ENCODE assay signal across 12 cellular contexts in the genomic region with DNA sequence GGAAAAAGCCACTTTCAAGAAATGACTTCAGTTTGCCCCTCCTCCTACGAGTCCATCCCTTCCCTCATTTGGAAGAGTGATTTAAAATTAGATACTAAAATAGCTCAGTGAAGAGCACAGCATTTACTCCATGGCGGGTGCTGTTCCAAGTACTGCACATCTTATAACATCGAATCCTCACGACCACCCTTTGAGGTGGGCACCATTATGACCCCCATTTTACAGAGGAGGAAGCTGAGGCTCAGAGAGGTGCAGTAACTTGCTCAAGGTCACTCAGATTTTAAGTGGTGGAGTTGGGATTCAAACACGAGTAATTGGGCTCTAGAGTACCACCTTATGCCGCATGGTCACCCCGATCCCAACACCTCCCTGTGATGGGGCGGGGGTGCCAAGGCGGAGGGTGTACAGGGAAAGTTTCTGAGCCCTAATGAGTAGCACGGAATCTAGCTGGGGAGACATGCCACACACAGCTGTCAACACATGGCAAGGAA. TPM values are rescaled to one million over a fixed set of nuclear protein-coding genes. Genes with fewer than 3 reads are reported as not detected.
DNase-seq lines count a peak whose midpoint lies in the region; ATAC-seq and TF ChIP-seq lines count a peak whose summit lies in the region.
"Had no signal": no experiment of that assay in that cellular context is flagged by ENCODE, and none has a peak within 500 bp of the region (broad histone marks: within the 10 kb centered on the region; RNA-seq: fewer than 3 reads in every experiment).

No MANE protein-coding gene starts in this region.

- H2AK5ac ChIP-seq in H9 (ENCODE audit: insufficient read length, low read length): no peak overlapping the region

- POLR2A ChIA-PET in WTC11 (lab: Charles Lee): no interaction called here

- H3K27ac Mint-ChIP-seq in H9 (no peak overlapping the region; a peak in 1 of 7 replicates), WTC11 (no peak overlapping the region), glutamatergic neuron (ENCODE audit: unreplicated experiment) (peak overlapping the region; percentile 66)

- H4K20me1 ChIP-seq in H9 (ENCODE audit: control insufficient read depth, insufficient read depth, insufficient read length): no peaks in the 10 kb centered on the region

- no peak overlapping the region for H3K18ac ChIP-seq in H9 (ENCODE audit: insufficient read length, low read depth, low read length)

- no peak overlapping the region for H3T11ph ChIP-seq in H9 (ENCODE audit: low read length)

- no peak overlapping the region for H2BK20ac ChIP-seq in H9 (ENCODE audit: low read depth, low read length, poor library complexity, severe bottlenecking)

- H3K23ac ChIP-seq in H9 (ENCODE audit: insufficient read length, low read depth, low read length): no peak overlapping the region

- H3K36me3 ChIP-seq in skeletal muscle tissue (ENCODE audit: control insufficient read depth in 3 of 3, insufficient read depth in 3 of 3, low read length in 3 of 3): no peaks in the 10 kb centered on the region

- H3K9me3 Mint-ChIP-seq in H9 (no peaks in the 10 kb centered on the region; a peak in 1 of 5 replicates), WTC11 (no peaks in the 10 kb centered on the region), glutamatergic neuron (ENCODE audit: unreplicated experiment) (peaks cover 24% of the 10 kb centered on the region)

- TF ChIP-seq CTCF in H9 (conservative IDR thresholded peaks at IDR 0.05) (no peak), WTC11 (IDR thresholded peaks at IDR 0.05) (no peak), glutamatergic neuron (IDR thresholded peaks at IDR 0.05; ENCODE audit: partially characterized antibody, unreplicated experiment) (no peak)

- no peak overlapping the region for H3K14ac ChIP-seq in H9 (ENCODE audit: insufficient read depth, low read length)

- no peak overlapping the region for H3K4me2 ChIP-seq in H9 (ENCODE audit: insufficient read depth, insufficient read length, low read length)

- no peak overlapping the region for H3K4ac ChIP-seq in H9 (ENCODE audit: low read depth, low read length)

- H2AFZ ChIP-seq in H9 (ENCODE audit: low read length): no peak overlapping the region

- H2BK120ac ChIP-seq in H9 (ENCODE audit: low read depth, low read length, poor library complexity, severe bottlenecking): no peak overlapping the region

- H3K23me2 ChIP-seq in H9 (ENCODE audit: insufficient read length, low read depth, low read length, poor library complexity, severe bottlenecking): no peaks in the 10 kb centered on the region

- DNase-seq in H9 (no peak), WTC11 (ENCODE audit: low spot score) (no peak), glutamatergic neuron (no peak), NCI-H774 (lab: John Stamatoyannopoulos, UW) (no peak), nucleus accumbens (lab: John Stamatoyannopoulos, UW) (no peak)
- no peak for DNase-seq in activated effector memory CD4-positive, alpha-beta T cell treated with anti-CD3 and anti-CD28 coated beads, Interleukin-2, amount 50 U/mL, for 16 hours
- DNase-seq: EL, NCI-H446 treated with DMSO at 0.1 percent for 48 hours had no signal

- no peak overlapping the region for H4K91ac ChIP-seq in H9 (ENCODE audit: insufficient read length, low read depth, low read length)

- CTCF ChIA-PET in WTC11 (lab: Charles Lee): interaction anchor here (0.9 to 2.6 kb wide), 10 partner anchors 10 to 227 kb away, joined by 3 to 12 read pairs (median 5); partner anchors contain the start of genes CRIP3 and DNPH1

- no peak overlapping the region for H3K9ac ChIP-seq in H9 (ENCODE audit: extremely low read depth, insufficient read length, low read length)
- H3K9ac ChIP-seq in skeletal muscle tissue (ENCODE audit: low read depth in 1 of 3, low read length in 3 of 3): peak overlapping the region in 1 of 3 donors; percentile 33

- H3K56ac ChIP-seq in H9 (ENCODE audit: insufficient read length, low read depth, low read length): no peak overlapping the region

- no peak overlapping the region for H2BK15ac ChIP-seq in H9 (ENCODE audit: low read depth, low read length)

- H3K27me3 Mint-ChIP-seq in H9 (ENCODE audit: low read depth) (peaks cover 58% of the 10 kb centered on the region), WTC11 (ENCODE audit: low read depth) (peaks cover 61% of the 10 kb centered on the region), glutamatergic neuron (ENCODE audit: unreplicated experiment) (peaks cover 19% of the 10 kb centered on the region)

- H3K79me2 ChIP-seq in H9 (ENCODE audit: insufficient read depth, low read length): no peaks in the 10 kb centered on the region

- H3K4me1 Mint-ChIP-seq in H9: peaks cover 24 to 40% of the 10 kb centered on the region in 2 experiments
- H3K4me1 Mint-ChIP-seq in WTC11: peaks cover 34% of the 10 kb centered on the region
- H3K4me1 Mint-ChIP-seq in glutamatergic neuron (ENCODE audit: low read depth, unreplicated experiment): peaks cover 27% of the 10 kb centered on the region

- H2BK12ac ChIP-seq in H9 (ENCODE audit: insufficient read length, low read depth, low read length): no peak overlapping the region

- no peak overlapping the region for H2BK5ac ChIP-seq in H9 (ENCODE audit: insufficient read length, low read length)

- no peak overlapping the region for H4K5ac ChIP-seq in H9 (ENCODE audit: insufficient read length, low read depth, low read length)

- peaks cover 10% of the 10 kb centered on the region; the same call in 1 of the 2 replicates for H3K4me1 ChIP-seq in H9 (ENCODE audit: insufficient read depth, low read length)
- H3K4me1 ChIP-seq in skeletal muscle tissue (ENCODE audit: control insufficient read depth in 3 of 3, insufficient read depth in 3 of 3, low read length in 3 of 3): peaks cover 5 to 23% (median 10%) of the 10 kb centered on the region in 3 donors

- H3K27me3 ChIP-seq in H9 (ENCODE audit: insufficient read depth, low read length) (peaks cover 12% of the 10 kb centered on the region), skeletal muscle tissue (ENCODE audit: control insufficient read depth in 3 of 3, insufficient read depth in 3 of 3, low read length in 3 of 3) (peaks cover 9 to 42% (median 16%) of the 10 kb centered on the region in 3 donors)

- no peak for ATAC-seq in WTC11
- ATAC-seq in GM18870 (IDR thresholded peaks at IDR 0.05; ENCODE audit: unreplicated experiment): no peak

- H3K27ac ChIP-seq in H9 (ENCODE audit: insufficient read length, low read depth, low read length) (no peak overlapping the region), skeletal muscle tissue (ENCODE audit: low read depth, low read length) (peak overlapping the region; percentile 62)

- no CpG with 5 or more reads among the region's 10 CpGs for WGBS in H9 (ENCODE audit: extremely low coverage, insufficient read length, low lambda C conversion rate)

- H3K9me3 ChIP-seq in H9 (ENCODE audit: control insufficient read depth, low read depth, low read length) (no peaks in the 10 kb centered on the region), skeletal muscle tissue (ENCODE audit: control insufficient read depth in 3 of 3, low read length in 3 of 3) (no peaks in the 10 kb centered on the region)

- H4K8ac ChIP-seq in H9 (replicated peaks; ENCODE audit: insufficient read length, low read depth, low read length): no peak overlapping the region

- H3K4me3 Mint-ChIP-seq in H9: peak overlapping the region; percentile 34 to 56; a peak in 3 of 5 replicates
- H3K4me3 Mint-ChIP-seq in WTC11: peak overlapping the region; percentile 59
- H3K4me3 Mint-ChIP-seq in glutamatergic neuron (ENCODE audit: unreplicated experiment): no peak overlapping the region

- no peaks in the 10 kb centered on the region for H3K79me1 ChIP-seq in H9 (ENCODE audit: insufficient read depth, low read depth, low read length, poor library complexity, severe bottlenecking)

- peak overlapping the region; percentile 46 to 59 (median 52) for H3K4me3 ChIP-seq in skeletal muscle tissue (ENCODE audit: low read length in 3 of 3)

- H3K36me3 Mint-ChIP-seq in H9 (ENCODE audit: insufficient read depth in 1 of 3, low read depth in 3 of 3): no peaks in the 10 kb centered on the region; a peak in 1 of 7 replicates
- H3K36me3 Mint-ChIP-seq in WTC11: no peaks in the 10 kb centered on the region
- H3K36me3 Mint-ChIP-seq in glutamatergic neuron (ENCODE audit: unreplicated experiment): no peaks in the 10 kb centered on the region

TF ChIP-seq in WTC11, 78 proteins besides CTCF, POLR2A, EP300 and RAD21:
- TF ChIP-seq MLX (CRISPR knock-in tag; IDR thresholded peaks at IDR 0.05): 0 out of 2 replicates have a peak, but pooled peaks have one; percentile 41
- no peak for TF ChIP-seq ATF1 (CRISPR knock-in tag; IDR thresholded peaks at IDR 0.05)
- TF ChIP-seq GRHL2 (CRISPR knock-in tag; IDR thresholded peaks at IDR 0.05; ENCODE audit: insufficient replicate concordance, severe bottlenecking): no peak
- TF ChIP-seq ZNF396 (CRISPR knock-in tag; IDR thresholded peaks at IDR 0.05; ENCODE audit: borderline replicate concordance): no peak
- no peak for TF ChIP-seq NFE2L1 (CRISPR knock-in tag; IDR thresholded peaks at IDR 0.05)

RNA-seq across cellular contexts. Expression of gene TTBK1, which starts 25.5 kb away (rescaled TPM):
- total RNA-seq in H9 (2021) (1.3 and 1.6 TPM in 2 replicates), WTC11 (2021) (0.66 to 0.78 TPM (median 0.68 TPM) in 3 replicates), glutamatergic neuron (ENCODE audit: unreplicated experiment) (47.3 TPM), skeletal muscle tissue (not detected)

RNA-seq across cellular contexts. Expression of gene SLC22A7, which starts 29.2 kb away (rescaled TPM):
- total RNA-seq in H9 (2021): not detected in 2 replicates
- total RNA-seq in WTC11 (2021): not detected in 3 replicates
- 0.34 TPM for total RNA-seq in glutamatergic neuron (ENCODE audit: unreplicated experiment)
- not detected for total RNA-seq in skeletal muscle tissue
- total RNA-seq: mononuclear cell; T-helper 2 cell treated with Interferon-gamma antibody and Interleukin-4, amounts not matched to agents 100 ng/mL and 5 ng/mL, for 36 hours had no signal

RNA-seq across cellular contexts. Expression of gene DNPH1, which starts 39.5 kb away (rescaled TPM):
- total RNA-seq in H9 (2021): 47.0 and 56.2 TPM in 2 replicates
- total RNA-seq in WTC11 (2021): 48.4 to 56.4 TPM (median 55.4 TPM) in 3 replicates
- total RNA-seq in glutamatergic neuron (ENCODE audit: unreplicated experiment): 3.5 TPM
- total RNA-seq in skeletal muscle tissue: 31.3 TPM

RNA-seq across cellular contexts. Expression of gene CRIP3, which starts 39.8 kb away (rescaled TPM):
- total RNA-seq in H9 (2021) (15.3 and 16.9 TPM in 2 replicates), WTC11 (2021) (44.7 to 48.9 TPM (median 45.6 TPM) in 3 replicates), glutamatergic neuron (ENCODE audit: unreplicated experiment) (0.69 TPM), skeletal muscle tissue (2.1 TPM)

Comparison
In these comparisons a context has a peak if more than half of its experiments do, and no peak if none do; other contexts are left out.
1. RNA of gene TTBK1, which starts 25.5 kb away (total RNA-seq): 47.3 TPM in glutamatergic neuron (single experiment); 1.3 to 1.6 TPM in H9, 0.66 to 0.78 TPM in WTC11 and not detected in skeletal muscle tissue (single experiment); every median in the first group is over 10 times any median in the second.